ENCODE assay signal across 14 cellular contexts in the genomic region with DNA sequence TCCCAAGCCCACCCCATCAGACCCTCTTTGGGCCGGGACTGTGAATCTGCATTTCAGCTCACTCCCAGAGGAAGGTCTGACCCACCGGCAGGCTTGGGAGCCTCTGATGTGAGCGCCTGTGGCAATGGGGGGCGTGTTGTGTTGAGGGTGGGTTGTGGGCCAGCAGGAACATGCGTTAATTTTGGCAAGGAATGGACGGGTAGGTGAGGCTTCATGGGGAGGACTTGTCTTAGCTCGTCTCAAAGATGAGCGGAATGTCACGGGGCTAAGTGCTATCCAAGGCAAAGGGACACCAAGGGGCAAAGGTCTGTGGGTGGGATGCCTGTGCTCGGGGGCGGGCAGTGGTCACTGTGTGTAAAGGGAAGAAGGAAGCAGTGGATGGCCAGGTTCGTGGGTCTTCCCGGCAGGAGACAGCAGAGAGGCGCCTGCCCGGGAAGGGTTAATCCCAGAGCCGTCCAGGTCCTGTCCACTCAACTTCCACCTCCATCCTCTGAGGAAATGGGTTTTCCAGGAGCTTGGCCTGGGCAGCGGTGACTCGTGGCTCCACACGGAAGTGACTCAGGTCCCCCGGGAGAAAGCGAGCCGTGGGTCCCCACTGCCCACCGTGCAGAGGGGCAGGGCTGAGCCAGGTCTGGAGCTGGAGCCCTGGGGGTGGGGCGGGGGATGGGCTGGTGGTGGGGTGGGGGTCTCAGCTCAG. TPM values are rescaled to one million over a fixed set of nuclear protein-coding genes. Genes with fewer than 3 reads are reported as not detected.
DNase-seq lines count a peak whose midpoint lies in the region; ATAC-seq and TF ChIP-seq lines count a peak whose summit lies in the region.
"Had no signal": no experiment of that assay in that cellular context is flagged by ENCODE, and none has a peak within 500 bp of the region (broad histone marks: within the 10 kb centered on the region; RNA-seq: fewer than 3 reads in every experiment).

No MANE protein-coding gene starts in this region.

- DNase-seq in T-helper 2 cell treated with Interferon-gamma antibody and Interleukin-4, amounts not matched to agents 5 μg/mL and 100 μg/mL, for 36 hours (ENCODE audit: low spot score): no peak
- no peak for DNase-seq in T-helper 2 cell
- no peak for DNase-seq in central memory CD8-positive, alpha-beta T cell (ENCODE audit: low spot score in 2 of 2)
- DNase-seq in kidney tubule cell (ENCODE audit: low spot score): peak; percentile 73
- DNase-seq in suprapubic skin (ENCODE audit: low spot score in 2 of 2): no peak
- DNase-seq in GM20000 (ENCODE audit: low spot score): no peak
- DNase-seq in SJCRH30: no peak
- DNase-seq: activated CD8-positive, alpha-beta memory T cell treated with anti-CD3 and anti-CD28 coated beads, Interleukin-2, amount 50 U/mL, for 4 hours; NCI-H1417 treated with DMSO at 0.1 percent for 48 hours; RPMI8226 had no signal

- WGBS in suprapubic skin: 48% methylated on average over 16 of the region's 24 CpGs

- H3K27ac ChIP-seq in suprapubic skin: peak overlapping the region; percentile 68
- H3K27ac ChIP-seq in SJCRH30: no peak overlapping the region

- no peaks in the 10 kb centered on the region for H3K36me3 Mint-ChIP-seq in T-helper 2 cell treated with Interferon-gamma antibody and Interleukin-4, amounts not matched to agents 5 μg/mL and 100 μg/mL, for 36 hours (ENCODE audit: low read depth)
- H3K36me3 Mint-ChIP-seq in central memory CD8-positive, alpha-beta T cell (ENCODE audit: insufficient read depth): peaks cover 14% of the 10 kb centered on the region
- H3K36me3 Mint-ChIP-seq: memory B cell had no signal

- no peak for TF ChIP-seq EP300 in suprapubic skin (IDR thresholded peaks at IDR 0.05)

- H3K4me3 ChIP-seq in suprapubic skin (no peak overlapping the region), SJCRH30 (no peak overlapping the region)
- H3K4me3 ChIP-seq: tibial nerve had no signal

- peaks cover under 1% of the 10 kb centered on the region for H3K27me3 Mint-ChIP-seq in T-helper 2 cell treated with Interferon-gamma antibody and Interleukin-4, amounts not matched to agents 5 μg/mL and 100 μg/mL, for 36 hours (ENCODE audit: low read depth)
- no peaks in the 10 kb centered on the region for H3K27me3 Mint-ChIP-seq in central memory CD8-positive, alpha-beta T cell

- H3K4me1 Mint-ChIP-seq in T-helper 2 cell treated with Interferon-gamma antibody and Interleukin-4, amounts not matched to agents 5 μg/mL and 100 μg/mL, for 36 hours (ENCODE audit: low read depth): peaks cover 24% of the 10 kb centered on the region
- peaks cover 37% of the 10 kb centered on the region for H3K4me1 Mint-ChIP-seq in central memory CD8-positive, alpha-beta T cell

- no peak for ATAC-seq in central memory CD8-positive, alpha-beta T cell (replicated peaks; ENCODE audit: extremely low read depth, poor library complexity, severe bottlenecking)
- ATAC-seq in GM21423 (IDR thresholded peaks at IDR 0.05; ENCODE audit: unreplicated experiment): no peak

- H3K9me3 ChIP-seq in suprapubic skin: no peaks in the 10 kb centered on the region
- H3K9me3 ChIP-seq in SJCRH30 (replicated peaks): no peaks in the 10 kb centered on the region
- H3K9me3 ChIP-seq: tibial nerve had no signal

- no peak for TF ChIP-seq CTCF in suprapubic skin (IDR thresholded peaks at IDR 0.05)
- TF ChIP-seq CTCF in GM20000 (IDR thresholded peaks at IDR 0.05; ENCODE audit: extremely low read depth, missing control alignments): no peak

- peaks cover 68% of the 10 kb centered on the region for H3K4me1 ChIP-seq in suprapubic skin
- no peaks in the 10 kb centered on the region for H3K4me1 ChIP-seq in SJCRH30

- no peak overlapping the region for H3K4me3 Mint-ChIP-seq in T-helper 2 cell treated with Interferon-gamma antibody and Interleukin-4, amounts not matched to agents 5 μg/mL and 100 μg/mL, for 36 hours
- H3K4me3 Mint-ChIP-seq in central memory CD8-positive, alpha-beta T cell: no peak overlapping the region
- H3K4me3 Mint-ChIP-seq: dendritic cell treated with granulocyte-macrophage colony-stimulating factor and Interleukin-4, amounts not matched to agents 40 ng/mL and 50 ng/mL, for 4 days; memory B cell had no signal

- peaks cover 7% of the 10 kb centered on the region for H3K36me3 ChIP-seq in suprapubic skin
- H3K36me3 ChIP-seq in SJCRH30: no peaks in the 10 kb centered on the region
- H3K36me3 ChIP-seq: tibial nerve had no signal

- H3K9me3 Mint-ChIP-seq in T-helper 2 cell treated with Interferon-gamma antibody and Interleukin-4, amounts not matched to agents 5 μg/mL and 100 μg/mL, for 36 hours: no peaks in the 10 kb centered on the region
- no peaks in the 10 kb centered on the region for H3K9me3 Mint-ChIP-seq in central memory CD8-positive, alpha-beta T cell
- H3K9me3 Mint-ChIP-seq: dendritic cell treated with granulocyte-macrophage colony-stimulating factor and Interleukin-4, amounts not matched to agents 40 ng/mL and 50 ng/mL, for 4 days; memory B cell had no signal

- no peak for TF ChIP-seq POLR2A in suprapubic skin (IDR thresholded peaks at IDR 0.05)

- peak overlapping the region; percentile 26 for H3K27ac Mint-ChIP-seq in T-helper 2 cell treated with Interferon-gamma antibody and Interleukin-4, amounts not matched to agents 5 μg/mL and 100 μg/mL, for 36 hours
- H3K27ac Mint-ChIP-seq in central memory CD8-positive, alpha-beta T cell (ENCODE audit: low read depth): peak overlapping the region; percentile 76
- H3K27ac Mint-ChIP-seq: dendritic cell treated with granulocyte-macrophage colony-stimulating factor and Interleukin-4, amounts not matched to agents 40 ng/mL and 50 ng/mL, for 4 days; memory B cell had no signal

- H3K27me3 ChIP-seq in suprapubic skin (peaks cover 3% of the 10 kb centered on the region), SJCRH30 (peaks cover 4% of the 10 kb centered on the region; the same call in 1 of the 2 replicates)

RNA-seq across cellular contexts. Expression of a gene that starts 17.4 kb away (rescaled TPM):
- total RNA-seq in suprapubic skin: 100 to 1,000 TPM; 107 to 202 (median 139) TPM
- total RNA-seq in SJCRH30 (2014; rRNA removed; shearing (Covaris generic)): 0.32 and 0.53 TPM in 2 replicates

RNA-seq across cellular contexts. Expression of a gene that starts 22.3 kb away (rescaled TPM):
- 1 to 10 TPM in 2 of 4 donors, under 1 TPM in 1, not detected in 1; 0.32 to 2.0 (median 2.0) TPM for total RNA-seq in suprapubic skin
- not detected in 2 replicates for total RNA-seq in SJCRH30 (2014; rRNA removed; shearing (Covaris generic))

RNA-seq across cellular contexts. Expression of a gene that starts 48.8 kb away (rescaled TPM):
- not detected for total RNA-seq in suprapubic skin
- total RNA-seq in SJCRH30 (2014; rRNA removed; shearing (Covaris generic)): not detected in 2 replicates

Comparison
In these comparisons a context has a peak if more than half of its experiments do, and no peak if none do; other contexts are left out.
1. RNA of a gene that starts 17.4 kb away (total RNA-seq): 107 to 202 TPM in suprapubic skin; 0.32 to 0.53 TPM in SJCRH30; every median in the first group is over 10 times any median in the second.